In the genomic region with DNA sequence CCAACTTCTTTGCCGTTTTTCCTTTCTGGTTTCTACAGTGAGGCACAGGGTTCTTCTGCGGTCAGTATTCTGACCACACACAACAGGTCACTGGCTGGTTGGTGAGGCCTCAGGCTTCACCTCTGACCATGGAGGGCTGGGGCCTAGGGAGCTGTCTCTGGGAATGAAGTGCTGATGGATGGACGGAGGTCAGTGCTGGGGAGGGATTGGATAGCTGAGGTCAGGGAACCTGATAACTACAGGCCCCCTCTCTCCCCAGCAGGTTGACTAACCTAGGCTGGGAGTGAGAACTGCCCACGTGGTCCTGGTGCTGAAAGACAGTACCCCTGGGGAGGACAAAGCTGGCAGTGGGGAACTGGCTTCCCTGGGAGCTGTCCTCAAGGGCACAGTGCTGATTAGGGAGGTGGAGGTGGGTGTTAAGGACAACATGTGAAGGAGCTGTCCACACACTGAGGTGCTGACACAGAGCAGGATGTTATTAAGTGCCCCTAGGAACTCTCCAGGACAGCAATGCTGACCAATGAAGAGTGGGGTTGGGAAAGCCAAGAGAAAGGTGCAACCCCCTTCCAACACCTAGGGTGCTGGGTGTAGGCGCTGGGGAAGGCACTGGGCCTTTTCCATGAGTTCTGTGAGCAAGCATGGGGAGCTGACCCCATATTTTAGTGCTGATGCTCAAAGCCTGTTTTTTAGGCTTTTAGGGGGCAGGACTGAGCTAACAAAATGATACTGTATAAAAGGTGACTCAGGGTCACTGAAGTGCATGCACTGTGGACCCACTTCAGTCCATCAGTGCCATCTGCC, we compare ENCODE assay signal across 1 cellular context.
TF ChIP-seq lines count a peak whose summit lies in the region.

No MANE protein-coding gene starts in this region.

TF ChIP-seq in HEK293, 187 proteins besides CTCF, POLR2A, EP300 and RAD21 (continued from another document and continues in another):
- 0 out of 2 replicates have a peak, but pooled peaks have one; percentile 19 for TF ChIP-seq KLF1 (tag by site-specific recombination; IDR thresholded peaks at IDR 0.05)
- TF ChIP-seq PRDM2 (tag by site-specific recombination; IDR thresholded peaks at IDR 0.05; ENCODE audit: borderline replicate concordance): no peak
- no peak for TF ChIP-seq ZNF169 (tag by site-specific recombination; IDR thresholded peaks at IDR 0.05)
- no peak for TF ChIP-seq OSR2 (tag by site-specific recombination; IDR thresholded peaks at IDR 0.05)
- no peak for TF ChIP-seq ZNF626 (tag by site-specific recombination; IDR thresholded peaks at IDR 0.05)
- no peak for TF ChIP-seq SALL2 (tag by site-specific recombination; IDR thresholded peaks at IDR 0.05; ENCODE audit: borderline replicate concordance)
- TF ChIP-seq ZFP41 (tag by site-specific recombination; IDR thresholded peaks at IDR 0.05; ENCODE audit: borderline replicate concordance): no peak
- TF ChIP-seq GFI1B (tag by site-specific recombination; IDR thresholded peaks at IDR 0.05): no peak
- no peak for TF ChIP-seq ZNF791 (tag by site-specific recombination; IDR thresholded peaks at IDR 0.05)
- TF ChIP-seq, protein P1, sequence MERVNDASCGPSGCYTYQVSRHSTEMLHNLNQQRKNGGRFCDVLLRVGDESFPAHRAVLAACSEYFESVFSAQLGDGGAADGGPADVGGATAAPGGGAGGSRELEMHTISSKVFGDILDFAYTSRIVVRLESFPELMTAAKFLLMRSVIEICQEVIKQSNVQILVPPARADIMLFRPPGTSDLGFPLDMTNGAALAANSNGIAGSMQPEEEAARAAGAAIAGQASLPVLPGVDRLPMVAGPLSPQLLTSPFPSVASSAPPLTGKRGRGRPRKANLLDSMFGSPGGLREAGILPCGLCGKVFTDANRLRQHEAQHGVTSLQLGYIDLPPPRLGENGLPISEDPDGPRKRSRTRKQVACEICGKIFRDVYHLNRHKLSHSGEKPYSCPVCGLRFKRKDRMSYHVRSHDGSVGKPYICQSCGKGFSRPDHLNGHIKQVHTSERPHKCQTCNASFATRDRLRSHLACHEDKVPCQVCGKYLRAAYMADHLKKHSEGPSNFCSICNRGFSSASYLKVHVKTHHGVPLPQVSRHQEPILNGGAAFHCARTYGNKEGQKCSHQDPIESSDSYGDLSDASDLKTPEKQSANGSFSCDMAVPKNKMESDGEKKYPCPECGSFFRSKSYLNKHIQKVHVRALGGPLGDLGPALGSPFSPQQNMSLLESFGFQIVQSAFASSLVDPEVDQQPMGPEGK (tag by site-specific recombination; IDR thresholded peaks at IDR 0.05): peak; percentile 67; the same call in 1 of the 2 replicates
- TF ChIP-seq ZNF37A (tag by site-specific recombination; IDR thresholded peaks at IDR 0.05): no peak
- TF ChIP-seq, protein P2, sequence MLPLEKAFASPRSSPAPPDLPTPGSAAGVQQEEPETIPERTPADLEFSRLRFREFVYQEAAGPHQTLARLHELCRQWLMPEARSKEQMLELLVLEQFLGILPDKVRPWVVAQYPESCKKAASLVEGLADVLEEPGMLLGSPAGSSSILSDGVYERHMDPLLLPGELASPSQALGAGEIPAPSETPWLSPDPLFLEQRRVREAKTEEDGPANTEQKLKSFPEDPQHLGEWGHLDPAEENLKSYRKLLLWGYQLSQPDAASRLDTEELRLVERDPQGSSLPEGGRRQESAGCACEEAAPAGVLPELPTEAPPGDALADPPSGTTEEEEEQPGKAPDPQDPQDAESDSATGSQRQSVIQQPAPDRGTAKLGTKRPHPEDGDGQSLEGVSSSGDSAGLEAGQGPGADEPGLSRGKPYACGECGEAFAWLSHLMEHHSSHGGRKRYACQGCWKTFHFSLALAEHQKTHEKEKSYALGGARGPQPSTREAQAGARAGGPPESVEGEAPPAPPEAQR (tag by site-specific recombination; IDR thresholded peaks at IDR 0.05): no peak
- no peak for TF ChIP-seq BCL11B (tag by site-specific recombination; IDR thresholded peaks at IDR 0.05; ENCODE audit: low read depth)
- TF ChIP-seq ZNF175 (tag by site-specific recombination; IDR thresholded peaks at IDR 0.05): no peak
- TF ChIP-seq ZNF596 (tag by site-specific recombination; IDR thresholded peaks at IDR 0.05): no peak
- no peak for TF ChIP-seq ZNF501 (tag by site-specific recombination; IDR thresholded peaks at IDR 0.05)
- TF ChIP-seq ZNF223 (tag by site-specific recombination; IDR thresholded peaks at IDR 0.05): no peak
- TF ChIP-seq MZF1 (tag by site-specific recombination; IDR thresholded peaks at IDR 0.05; ENCODE audit: borderline replicate concordance): peak; percentile 95; the same call in 1 of the 2 replicates
- TF ChIP-seq, protein P3, sequence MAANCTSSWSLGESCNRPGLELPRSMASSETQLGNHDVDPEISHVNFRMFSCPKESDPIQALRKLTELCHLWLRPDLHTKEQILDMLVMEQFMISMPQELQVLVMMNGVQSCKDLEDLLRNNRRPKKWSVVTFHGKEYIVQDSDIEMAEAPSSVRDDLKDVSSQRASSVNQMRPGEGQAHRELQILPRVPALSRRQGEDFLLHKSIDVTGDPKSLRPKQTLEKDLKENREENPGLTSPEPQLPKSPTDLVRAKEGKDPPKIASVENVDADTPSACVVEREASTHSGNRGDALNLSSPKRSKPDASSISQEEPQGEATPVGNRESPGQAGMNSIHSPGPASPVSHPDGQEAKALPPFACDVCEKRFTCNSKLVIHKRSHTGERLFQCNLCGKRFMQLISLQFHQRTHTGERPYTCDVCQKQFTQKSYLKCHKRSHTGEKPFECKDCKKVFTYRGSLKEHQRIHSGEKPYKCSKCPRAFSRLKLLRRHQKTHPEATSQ (tag by site-specific recombination; IDR thresholded peaks at IDR 0.05): no peak
- no peak for TF ChIP-seq KLF10 (tag by site-specific recombination; IDR thresholded peaks at IDR 0.05)
- TF ChIP-seq ZNF292 (tag by site-specific recombination; IDR thresholded peaks at IDR 0.05; ENCODE audit: borderline replicate concordance, low read depth): no peak
- TF ChIP-seq, protein P4, sequence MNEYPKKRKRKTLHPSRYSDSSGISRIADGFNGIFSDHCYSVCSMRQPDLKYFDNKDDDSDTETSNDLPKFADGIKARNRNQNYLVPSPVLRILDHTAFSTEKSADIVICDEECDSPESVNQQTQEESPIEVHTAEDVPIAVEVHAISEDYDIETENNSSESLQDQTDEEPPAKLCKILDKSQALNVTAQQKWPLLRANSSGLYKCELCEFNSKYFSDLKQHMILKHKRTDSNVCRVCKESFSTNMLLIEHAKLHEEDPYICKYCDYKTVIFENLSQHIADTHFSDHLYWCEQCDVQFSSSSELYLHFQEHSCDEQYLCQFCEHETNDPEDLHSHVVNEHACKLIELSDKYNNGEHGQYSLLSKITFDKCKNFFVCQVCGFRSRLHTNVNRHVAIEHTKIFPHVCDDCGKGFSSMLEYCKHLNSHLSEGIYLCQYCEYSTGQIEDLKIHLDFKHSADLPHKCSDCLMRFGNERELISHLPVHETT (tag by site-specific recombination; IDR thresholded peaks at IDR 0.05): no peak
- peak; percentile 58; the same call in 1 of the 2 replicates for TF ChIP-seq HIC1 (tag by site-specific recombination; IDR thresholded peaks at IDR 0.05)
- 0 out of 2 replicates have a peak, but pooled peaks have one; percentile 22 for TF ChIP-seq IKZF3 (tag by site-specific recombination; IDR thresholded peaks at IDR 0.05)
- no peak for TF ChIP-seq ZNF610 (tag by site-specific recombination; IDR thresholded peaks at IDR 0.05; ENCODE audit: borderline replicate concordance)
- TF ChIP-seq RBAK (tag by site-specific recombination; IDR thresholded peaks at IDR 0.05): no peak
- TF ChIP-seq ZNF449 (tag by site-specific recombination; IDR thresholded peaks at IDR 0.05): no peak
- TF ChIP-seq SETDB1 (IDR thresholded peaks at IDR 0.05; ENCODE audit: insufficient read length, low read length): no peak
- no peak for TF ChIP-seq ZFP37 (tag by site-specific recombination; IDR thresholded peaks at IDR 0.05)
- TF ChIP-seq SP2 (tag by site-specific recombination; IDR thresholded peaks at IDR 0.05): no peak
- peak; percentile 74 for TF ChIP-seq WT1 (tag by site-specific recombination; IDR thresholded peaks at IDR 0.05)
- no peak for TF ChIP-seq GLI2 (tag by site-specific recombination; IDR thresholded peaks at IDR 0.05; ENCODE audit: borderline replicate concordance, low read depth)
- no peak for TF ChIP-seq ZNF140 (tag by site-specific recombination; IDR thresholded peaks at IDR 0.05)
- peak; percentile 85; the same call in 1 of the 2 replicates for TF ChIP-seq HOXD13 (CRISPR knock-in tag; IDR thresholded peaks at IDR 0.05; ENCODE audit: borderline replicate concordance)
- no peak for TF ChIP-seq ZNF146 (tag by site-specific recombination; IDR thresholded peaks at IDR 0.05)
- no peak for TF ChIP-seq ZNF133 (tag by site-specific recombination; IDR thresholded peaks at IDR 0.05)
- TF ChIP-seq ZNF544 (tag by site-specific recombination; IDR thresholded peaks at IDR 0.05): no peak
- no peak for TF ChIP-seq ZNF777 (tag by site-specific recombination; IDR thresholded peaks at IDR 0.05; ENCODE audit: borderline replicate concordance)
- TF ChIP-seq ZNF138 (tag by site-specific recombination; IDR thresholded peaks at IDR 0.05; ENCODE audit: borderline replicate concordance): no peak
- TF ChIP-seq, protein P5, sequence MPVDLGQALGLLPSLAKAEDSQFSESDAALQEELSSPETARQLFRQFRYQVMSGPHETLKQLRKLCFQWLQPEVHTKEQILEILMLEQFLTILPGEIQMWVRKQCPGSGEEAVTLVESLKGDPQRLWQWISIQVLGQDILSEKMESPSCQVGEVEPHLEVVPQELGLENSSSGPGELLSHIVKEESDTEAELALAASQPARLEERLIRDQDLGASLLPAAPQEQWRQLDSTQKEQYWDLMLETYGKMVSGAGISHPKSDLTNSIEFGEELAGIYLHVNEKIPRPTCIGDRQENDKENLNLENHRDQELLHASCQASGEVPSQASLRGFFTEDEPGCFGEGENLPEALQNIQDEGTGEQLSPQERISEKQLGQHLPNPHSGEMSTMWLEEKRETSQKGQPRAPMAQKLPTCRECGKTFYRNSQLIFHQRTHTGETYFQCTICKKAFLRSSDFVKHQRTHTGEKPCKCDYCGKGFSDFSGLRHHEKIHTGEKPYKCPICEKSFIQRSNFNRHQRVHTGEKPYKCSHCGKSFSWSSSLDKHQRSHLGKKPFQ (tag by site-specific recombination; IDR thresholded peaks at IDR 0.05): no peak
- TF ChIP-seq ZXDB (tag by site-specific recombination; IDR thresholded peaks at IDR 0.05): no peak; the same call in 1 of the 2 replicates
- no peak for TF ChIP-seq ZNF624 (tag by site-specific recombination; IDR thresholded peaks at IDR 0.05)
